Comparison of ENCODE assay signal across 9 cellular contexts in the genomic region with DNA sequence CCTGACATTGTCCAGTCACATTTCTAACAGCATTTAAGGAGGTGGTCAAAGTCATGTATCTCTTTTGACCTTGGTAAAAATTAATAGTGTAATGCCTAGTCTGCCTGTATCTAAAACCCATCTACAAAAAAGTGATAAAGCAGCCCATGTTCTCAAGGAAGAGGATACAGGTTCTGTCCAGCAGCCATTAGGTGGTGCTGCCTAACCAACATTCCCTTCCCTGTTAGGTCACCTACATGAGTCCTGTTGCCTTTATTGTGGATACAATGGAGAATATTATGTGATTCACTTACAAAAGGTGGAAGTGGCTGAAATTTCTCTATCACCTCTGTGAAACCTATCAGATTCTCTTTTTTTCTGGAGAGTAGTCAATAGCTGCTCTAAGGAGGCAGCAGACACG. TPM values are rescaled to one million over a fixed set of nuclear protein-coding genes. Genes with fewer than 3 reads are reported as not detected.
DNase-seq lines count a peak whose midpoint lies in the region; ATAC-seq and TF ChIP-seq lines count a peak whose summit lies in the region.
"Had no signal": no experiment of that assay in that cellular context is flagged by ENCODE, and none has a peak within 500 bp of the region (broad histone marks: within the 10 kb centered on the region; RNA-seq: fewer than 3 reads in every experiment).

No MANE protein-coding gene starts in this region.

- no peak overlapping the region for H3K9ac ChIP-seq in liver (ENCODE audit: low read depth in 1 of 2, low read length in 2 of 2)

- TF ChIP-seq RAD21 in liver (IDR thresholded peaks at IDR 0.05), result peak; percentile 82 to 93

- peak; percentile 75 to 84 for TF ChIP-seq CTCF in brain (conservative IDR thresholded peaks at IDR 0.05)
- TF ChIP-seq CTCF in liver (IDR thresholded peaks at IDR 0.05; ENCODE audit: low read depth, low read length, missing input control), result peak; percentile 61

- intact Hi-C loops in Right ventricle myocardium superior (cut with DNase I) (no loop called here), cardiac septum (cut with DNase I) (loop anchor here (10.0 kb wide), 2 partner anchors 152 to 192 kb away; no protein-coding TSS in a partner anchor)

- H3K27ac ChIP-seq in liver (ENCODE audit: low read depth in 1 of 2, low read length in 2 of 2), result no peak overlapping the region

- no peak overlapping the region for H3K4me3 Mint-ChIP-seq in brain

- WGBS in liver, result 32% methylated on average over 1 of the region's 1 CpG

- peaks cover 9 to 20% (median 14%) of the 10 kb centered on the region in 5 experiments for H3K9me3 Mint-ChIP-seq in brain

- no peaks in the 10 kb centered on the region for H3K9me3 ChIP-seq in liver (ENCODE audit: control insufficient read depth in 4 of 4, low read length in 3 of 4)

- H3K4me1 Mint-ChIP-seq in brain, result no peaks in the 10 kb centered on the region

- DNase-seq in Right ventricle myocardium superior (no peak), cardiac septum (ENCODE audit: low spot score) (no peak), NCI-H1048 (lab: John Stamatoyannopoulos, UW) (peak; percentile 31), GM19238 (ENCODE audit: insufficient read length, low spot score) (no peak)
- no peak for DNase-seq in activated CD8-positive, alpha-beta memory T cell treated with anti-CD3 and anti-CD28 coated beads, Interleukin-2, amount 50 U/mL, for 4 hours
- no peak for DNase-seq in activated CD8-positive, alpha-beta memory T cell treated with anti-CD3 and anti-CD28 coated beads for 24 hours

- no peak overlapping the region for H3K4me3 ChIP-seq in liver (ENCODE audit: low read depth in 1 of 3, low read length in 3 of 3)

- H3K27me3 Mint-ChIP-seq in brain, result peaks cover 3% of the 10 kb centered on the region

- H3K36me3 ChIP-seq in liver (ENCODE audit: control insufficient read depth in 4 of 4, insufficient read depth in 3 of 4, low read depth in 1 of 4, low read length in 3 of 4), result no peaks in the 10 kb centered on the region

- H3K36me3 Mint-ChIP-seq in brain, result peaks cover under 1% of the 10 kb centered on the region

- peak overlapping the region in 2 of 5 experiments; percentile 45 to 67 for H3K27ac Mint-ChIP-seq in brain

- ATAC-seq in Right ventricle myocardium superior (ENCODE audit: poor library complexity), result peak; percentile 71

- no peaks in the 10 kb centered on the region for H3K27me3 ChIP-seq in liver (ENCODE audit: control insufficient read depth in 4 of 4, insufficient read depth in 4 of 4, low read length in 3 of 4)

- no peaks in the 10 kb centered on the region for H3K4me1 ChIP-seq in liver (ENCODE audit: control insufficient read depth in 4 of 4, insufficient read depth in 4 of 4, low read length in 3 of 4)

TF ChIP-seq in liver, 16 proteins besides CTCF, POLR2A, EP300 and RAD21:
- TF ChIP-seq RXRA (IDR thresholded peaks at IDR 0.05), result no peak
- TF ChIP-seq EGR1 (IDR thresholded peaks at IDR 0.05; ENCODE audit: low read depth in 2 of 2), result no peak
- TF ChIP-seq, protein P1, sequence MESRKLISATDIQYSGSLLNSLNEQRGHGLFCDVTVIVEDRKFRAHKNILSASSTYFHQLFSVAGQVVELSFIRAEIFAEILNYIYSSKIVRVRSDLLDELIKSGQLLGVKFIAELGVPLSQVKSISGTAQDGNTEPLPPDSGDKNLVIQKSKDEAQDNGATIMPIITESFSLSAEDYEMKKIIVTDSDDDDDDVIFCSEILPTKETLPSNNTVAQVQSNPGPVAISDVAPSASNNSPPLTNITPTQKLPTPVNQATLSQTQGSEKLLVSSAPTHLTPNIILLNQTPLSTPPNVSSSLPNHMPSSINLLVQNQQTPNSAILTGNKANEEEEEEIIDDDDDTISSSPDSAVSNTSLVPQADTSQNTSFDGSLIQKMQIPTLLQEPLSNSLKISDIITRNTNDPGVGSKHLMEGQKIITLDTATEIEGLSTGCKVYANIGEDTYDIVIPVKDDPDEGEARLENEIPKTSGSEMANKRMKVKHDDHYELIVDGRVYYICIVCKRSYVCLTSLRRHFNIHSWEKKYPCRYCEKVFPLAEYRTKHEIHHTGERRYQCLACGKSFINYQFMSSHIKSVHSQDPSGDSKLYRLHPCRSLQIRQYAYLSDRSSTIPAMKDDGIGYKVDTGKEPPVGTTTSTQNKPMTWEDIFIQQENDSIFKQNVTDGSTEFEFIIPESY (IDR thresholded peaks at IDR 0.05), result no peak
- peak; percentile 16 for TF ChIP-seq FOXA2 (IDR thresholded peaks at IDR 0.05)
- TF ChIP-seq YY1 (IDR thresholded peaks at IDR 0.05), result peak; percentile 11

RNA-seq across cellular contexts. Expression of a gene that starts 52.5 kb away (rescaled TPM):
- 18.9 TPM for total RNA-seq in Right ventricle myocardium superior
- total RNA-seq in cardiac septum, result 0.75 TPM
- 35.4 TPM for polyA plus RNA-seq in brain (ENCODE audit: insufficient read depth, low read depth, low replicate concordance)
- under 1 TPM; 0.33 to 0.42 TPM for total RNA-seq in liver
- polyA plus RNA-seq in liver, result under 1 TPM; 0.07 to 0.36 TPM
- total RNA-seq: pulmonary artery endothelial cell had no signal

Comparison
In these comparisons a context has a peak if more than half of its experiments do, and no peak if none do; other contexts are left out.
1. RNA of a gene that starts 52.5 kb away (total RNA-seq): 18.9 TPM in Right ventricle myocardium superior (single experiment); 0.75 TPM in cardiac septum (single experiment) and 0.33 to 0.42 TPM in liver; every median in the first group is over 10 times any median in the second.